In genomic region chr3:66582721-66583141, GRCh38 we compare ENCODE assay signal across 8 cellular contexts.
A peak's percentile ranks its signal among the peaks of the same experiment; 100 is the strongest.
DNase-seq lines count a peak whose midpoint lies in the region; ATAC-seq, FAIRE-seq and TF ChIP-seq lines count a peak whose summit lies in the region.

No MANE protein-coding gene starts in this region.

- POLR2A ChIA-PET in RWPE1 (lab: Yijun Ruan, JAX; ENCODE audit: low non-redundant PET): no interaction called here

- no peak overlapping the region for H3K27ac ChIP-seq in RWPE1

- DNase-seq in GM03348 (ENCODE audit: low spot score) (peak; percentile 37), MV-4-11 (lab: John Stamatoyannopoulos, UW) (peak; percentile 97), SK-N-DZ (ENCODE audit: low spot score) (no peak), H54 (ENCODE audit: insufficient read length, low spot score) (no peak), RWPE1 (ENCODE audit: low spot score) (no peak)
- DNase-seq in activated effector memory CD4-positive, alpha-beta T cell treated with anti-CD3 and anti-CD28 coated beads, Interleukin-2, amount 50 U/mL, for 16 hours: peak; percentile 80
- peak in 2 of 3 donors; percentile 2 to 5 for DNase-seq in stimulated activated CD4-positive, alpha-beta T cell treated with anti-CD3 and anti-CD28 coated beads, TNF-alpha, amount 100 ng/mL, for 1 hour (ENCODE audit: low read depth in 3 of 3, low spot score in 1 of 3)

- peak; percentile 91 for ATAC-seq in GM21825 (IDR thresholded peaks at IDR 0.05; ENCODE audit: unreplicated experiment)

- no peak for TF ChIP-seq POLR2A in H54 (IDR thresholded peaks at IDR 0.05; ENCODE audit: low read depth, low read length)

- TF ChIP-seq CTCF in RWPE1 (conservative IDR thresholded peaks at IDR 0.05; ENCODE audit: low read depth): no peak

- no peak for FAIRE-seq in H54 (lab: Jason Lieb, UNC)

- CTCF ChIA-PET in RWPE1 (lab: Yijun Ruan, JAX): no interaction called here

Comparison
In these comparisons a context has a peak if more than half of its experiments do, and no peak if none do; other contexts are left out.
1. DNase-seq: peak in GM03348 (single experiment), MV-4-11 (single experiment), activated effector memory CD4-positive, alpha-beta T cell treated with anti-CD3 and anti-CD28 coated beads, Interleukin-2, amount 50 U/mL, for 16 hours (single experiment) and stimulated activated CD4-positive, alpha-beta T cell treated with anti-CD3 and anti-CD28 coated beads, TNF-alpha, amount 100 ng/mL, for 1 hour (2 of 3); none in SK-N-DZ (single experiment), H54 (single experiment) and RWPE1 (single experiment).